Comparison of ENCODE assay signal across 8 cellular contexts in the genomic region with DNA sequence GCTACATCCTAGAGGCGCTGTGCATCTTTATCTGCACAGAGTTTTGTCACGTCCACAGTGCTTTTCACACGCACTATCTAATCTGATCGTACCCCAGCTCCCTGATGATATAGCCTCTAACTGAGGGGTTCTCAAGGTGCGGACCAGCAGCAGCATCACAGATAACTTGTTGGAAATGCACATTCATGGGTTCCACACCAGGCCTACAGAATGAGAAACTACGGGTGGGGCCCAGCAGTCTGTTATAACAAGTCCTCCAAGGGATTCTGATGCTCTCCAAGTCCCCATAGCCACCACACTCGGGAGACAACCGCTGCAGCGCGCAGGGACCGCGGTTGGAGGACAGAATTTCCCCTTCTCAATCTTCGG. TPM values are rescaled to one million over a fixed set of nuclear protein-coding genes. Genes with fewer than 3 reads are reported as not detected.
DNase-seq lines count a peak whose midpoint lies in the region; ATAC-seq, FAIRE-seq and TF ChIP-seq lines count a peak whose summit lies in the region.

No MANE protein-coding gene starts in this region.

- no peak for DNase-seq in CD4-positive, alpha-beta T cell
- DNase-seq in PC-3 (peak; percentile 26), H1 (ENCODE audit: low read depth in 1 of 2, low spot score in 2 of 2) (no peak), neural progenitor cell (ENCODE audit: low spot score) (no peak), D341Med (ENCODE audit: low spot score) (no peak), hippocampal formation (lab: John Stamatoyannopoulos, UW) (no peak)
- DNase-seq in activated CD4-positive, CD25-positive, alpha-beta regulatory T cell treated with anti-CD3 and anti-CD28 coated beads, Interleukin-2, amount 50 U/mL, for 72 hours, result no peak

- peak overlapping the region; percentile 75 for H4K91ac ChIP-seq in H1 (replicated peaks; ENCODE audit: insufficient read length, low read length)

- peaks cover 43% of the 10 kb centered on the region for H3K36me3 Mint-ChIP-seq in CD4-positive, alpha-beta T cell (ENCODE audit: low read depth)
- peaks cover 7% of the 10 kb centered on the region for H3K36me3 Mint-ChIP-seq in neural progenitor cell

- no peak for TF ChIP-seq RAD21 in H1 (IDR thresholded peaks at IDR 0.05 in 1 of 2, conservative IDR thresholded peaks at IDR 0.05 in 1 of 2; ENCODE audit: low read depth in 2 of 2, low read length in 2 of 2)

- H3K36me3 ChIP-seq in PC-3 (ENCODE audit: low read depth, low read length) (peaks cover 36% of the 10 kb centered on the region), H1 (ENCODE audit: control insufficient read depth in 2 of 4, insufficient read depth in 4 of 4, low read length in 3 of 4) (peaks cover 18 to 27% (median 23%) of the 10 kb centered on the region in 4 experiments), neural progenitor cell (peaks cover 25% of the 10 kb centered on the region)

- H3K18ac ChIP-seq in H1 (ENCODE audit: extremely low read depth, low read length), result no peak overlapping the region

- no peaks in the 10 kb centered on the region for H3K9me3 Mint-ChIP-seq in CD4-positive, alpha-beta T cell
- no peaks in the 10 kb centered on the region for H3K9me3 Mint-ChIP-seq in neural progenitor cell

- TF ChIP-seq EP300 in H1 (IDR thresholded peaks at IDR 0.05; ENCODE audit: borderline replicate concordance in 1 of 2, low read depth in 2 of 2, low read length in 2 of 2), result no peak

- peak overlapping the region; percentile 97 for H3K27ac ChIP-seq in CD4-positive, alpha-beta T cell (ENCODE audit: low read depth, low read length)
- H3K27ac ChIP-seq in PC-3 (ENCODE audit: low read length) (peak overlapping the region; percentile 97), H1 (ENCODE audit: low read depth, low read length) (no peak overlapping the region; the same call in 1 of the 2 replicates), neural progenitor cell (peak overlapping the region; percentile 9)

- no peak overlapping the region for H2BK5ac ChIP-seq in H1 (ENCODE audit: low read depth, low read length)

- intact Hi-C loops in CD4-positive, alpha-beta T cell (cut with DNase I, micrococcal nuclease), result loop anchor here (1.0 to 5.0 kb wide), 13 partner anchors 54 to 1221 kb away; a partner anchor contains a TSS
- intact Hi-C loops in PC-3 (cut with micrococcal nuclease), result loop anchor here (1.0 to 2.0 kb wide), 5 partner anchors 23 to 98 kb away; no protein-coding TSS in a partner anchor

- H2BK12ac ChIP-seq in H1 (ENCODE audit: low read depth, low read length), result no peak overlapping the region

- no peaks in the 10 kb centered on the region for H3K27me3 Mint-ChIP-seq in CD4-positive, alpha-beta T cell
- H3K27me3 Mint-ChIP-seq in neural progenitor cell (ENCODE audit: insufficient read depth, low read depth), result peaks cover 5% of the 10 kb centered on the region

- no peak for TF ChIP-seq CTCF in CD4-positive, alpha-beta T cell (IDR thresholded peaks at IDR 0.05)
- TF ChIP-seq CTCF in PC-3 (conservative IDR thresholded peaks at IDR 0.05; ENCODE audit: low read depth, low read length), result no peak
- no peak for TF ChIP-seq CTCF in H1 (IDR thresholded peaks at IDR 0.05; ENCODE audit: control extremely low read depth in 1 of 3, insufficient read depth in 1 of 3, low read depth in 1 of 3, low read length in 3 of 3)
- TF ChIP-seq CTCF in neural progenitor cell (IDR thresholded peaks at IDR 0.05), result no peak

- no peaks in the 10 kb centered on the region for H3K27me3 ChIP-seq in CD4-positive, alpha-beta T cell (ENCODE audit: control insufficient read depth, insufficient read depth, low read length)
- H3K27me3 ChIP-seq in PC-3 (ENCODE audit: low read length) (no peaks in the 10 kb centered on the region), H1 (replicated peaks in 1 of 4; ENCODE audit: control insufficient read depth in 3 of 4, extremely low read depth in 1 of 4, insufficient read depth in 3 of 4, low read length in 3 of 4) (no peaks in the 10 kb centered on the region), neural progenitor cell (no peaks in the 10 kb centered on the region)

- H4K20me1 ChIP-seq in PC-3 (ENCODE audit: low read length) (peaks cover 36% of the 10 kb centered on the region), H1 (replicated peaks in 1 of 2; ENCODE audit: control insufficient read depth in 1 of 2, insufficient read depth in 2 of 2, low read length in 2 of 2) (peaks cover 8 to 18% of the 10 kb centered on the region in 2 experiments), neural progenitor cell (ENCODE audit: low read depth) (peaks cover 42% of the 10 kb centered on the region)

- TF ChIP-seq POLR2A in H1 (IDR thresholded peaks at IDR 0.05; ENCODE audit: control extremely low read depth in 1 of 2, low read depth in 2 of 2, low read length in 2 of 2), result no peak

- peaks cover 41% of the 10 kb centered on the region for H3K4me1 ChIP-seq in PC-3 (ENCODE audit: insufficient read depth, low read length)
- peaks cover 2 to 9% (median 5%) of the 10 kb centered on the region in 4 experiments; a peak in 6 of 7 replicates for H3K4me1 ChIP-seq in H1 (replicated peaks in 1 of 4; ENCODE audit: control insufficient read depth in 3 of 4, insufficient read depth in 4 of 4, low read length in 3 of 4)
- H3K4me1 ChIP-seq in neural progenitor cell, result peaks cover 17% of the 10 kb centered on the region

- H3K4me1 Mint-ChIP-seq in CD4-positive, alpha-beta T cell (ENCODE audit: low read depth), result peaks cover 55% of the 10 kb centered on the region
- peaks cover 30% of the 10 kb centered on the region for H3K4me1 Mint-ChIP-seq in neural progenitor cell

- no peak for FAIRE-seq in H1 (lab: Jason Lieb, UNC)

- CTCF ChIA-PET in CD4-positive, alpha-beta T cell (lab: Charles Lee), result interaction anchor here (0.8 to 1.6 kb wide), 2 partner anchors 98 to 422 kb away, joined by 3 to 7 read pairs; no protein-coding TSS in a partner anchor
- CTCF ChIA-PET in PC-3 (lab: Charles Lee), result interaction anchor here (0.6 kb wide), 1 partner anchor 24 kb away, joined by 3 read pairs; no protein-coding TSS in a partner anchor
- CTCF ChIA-PET in H1 (lab: Charles Lee; ENCODE audit: partially characterized antibody), result interaction anchor here (0.7 to 1.5 kb wide), 4 partner anchors 14 to 113 kb away, joined by 3 to 4 read pairs (median 3); no protein-coding TSS in a partner anchor

- peak overlapping the region; percentile 34 for H3K56ac ChIP-seq in H1 (replicated peaks; ENCODE audit: insufficient read length, low read depth, low read length)

- H2BK120ac ChIP-seq in H1 (replicated peaks; ENCODE audit: low read depth, low read length), result no peak overlapping the region

- no peaks in the 10 kb centered on the region for H3K9me3 ChIP-seq in CD4-positive, alpha-beta T cell (ENCODE audit: control insufficient read depth, low read length)
- H3K9me3 ChIP-seq in PC-3 (ENCODE audit: low read length) (no peaks in the 10 kb centered on the region), H1 (ENCODE audit: insufficient read depth in 2 of 2, low read depth in 1 of 2, low read length in 1 of 2) (no peaks in the 10 kb centered on the region), neural progenitor cell (ENCODE audit: low read depth) (no peaks in the 10 kb centered on the region)

- no peaks in the 10 kb centered on the region for H3K9me2 ChIP-seq in PC-3 (replicated peaks; ENCODE audit: low read length)

- peak overlapping the region; percentile 4; the same call in 1 of the 2 replicates for H4K8ac ChIP-seq in H1 (ENCODE audit: extremely low read depth, insufficient read depth, low read length)

- H4K5ac ChIP-seq in H1 (ENCODE audit: insufficient read length, low read depth, low read length), result peak overlapping the region; percentile 24

- H2AK5ac ChIP-seq in H1 (ENCODE audit: low read depth, low read length), result no peak overlapping the region

- peak; percentile 10 for ATAC-seq in CD4-positive, alpha-beta T cell (ENCODE audit: poor library complexity)
- ATAC-seq in PC-3 (no peak), HG02870 (IDR thresholded peaks at IDR 0.05; ENCODE audit: unreplicated experiment) (no peak)

- H2BK20ac ChIP-seq in H1 (ENCODE audit: low read length), result no peak overlapping the region

- peak overlapping the region; percentile 98 for H3K4me3 Mint-ChIP-seq in CD4-positive, alpha-beta T cell
- H3K4me3 Mint-ChIP-seq in neural progenitor cell, result peak overlapping the region; percentile 94

- no peak overlapping the region for H3K14ac ChIP-seq in H1 (ENCODE audit: insufficient read length)

- WGBS in H1 (ENCODE audit: extremely low coverage in 1 of 2, insufficient coverage in 1 of 2, insufficient read length in 1 of 2, insufficient replicate concordance in 2 of 2, low coverage in 1 of 2, low lambda C conversion rate in 2 of 2, missing lambda C conversion rate in 1 of 2), 2 experiments, result 20% methylated on average over 13 of the region's 13 CpGs; no CpG with 5 or more reads in 1 of the 2 experiments

- H2AFZ ChIP-seq in PC-3 (ENCODE audit: low read length) (peak overlapping the region; percentile 52; the same call in 1 of the 2 replicates), H1 (ENCODE audit: low read length) (peak overlapping the region; percentile 95), neural progenitor cell (replicated peaks) (peak overlapping the region; percentile 62)

- POLR2A ChIA-PET in CD4-positive, alpha-beta T cell (lab: Charles Lee), result interaction anchor here (0.7 to 2.3 kb wide), 12 partner anchors 10 to 640 kb away, joined by 3 to 56 read pairs (median 4); a partner anchor contains a TSS
- POLR2A ChIA-PET in PC-3 (lab: Charles Lee; ENCODE audit: unreplicated experiment) (no interaction called here), H1 (lab: Charles Lee; ENCODE audit: partially characterized antibody) (interaction anchor here (0.9 to 1.6 kb wide), 10 partner anchors 8 to 98 kb away, joined by 3 to 9 read pairs (median 4); a partner anchor contains a TSS)

- no peaks in the 10 kb centered on the region for H3K79me1 ChIP-seq in H1 (ENCODE audit: low read depth, low read length)

- H3K23me2 ChIP-seq in H1 (ENCODE audit: low read depth, low read length), result peaks cover 9% of the 10 kb centered on the region

- no peak overlapping the region for H3K4ac ChIP-seq in H1 (replicated peaks; ENCODE audit: insufficient read length, low read depth, low read length)

- H3F3A ChIP-seq in PC-3 (ENCODE audit: low read length, unreplicated experiment) (no peaks in the 10 kb centered on the region), neural progenitor cell (ENCODE audit: low read depth) (no peaks in the 10 kb centered on the region)

- H3K23ac ChIP-seq in H1 (ENCODE audit: insufficient read length), result no peak overlapping the region

- peak overlapping the region; percentile 84 for H3K4me3 ChIP-seq in PC-3 (ENCODE audit: low read length)
- H3K4me3 ChIP-seq in H1 (ENCODE audit: extremely low read depth in 1 of 4, insufficient read depth in 2 of 4, low read depth in 3 of 4, low read length in 4 of 4), result peak overlapping the region; percentile 23 to 99 (median 91)
- H3K4me3 ChIP-seq in neural progenitor cell, result peak overlapping the region; percentile 96

- peak overlapping the region; percentile 93 for H3K27ac Mint-ChIP-seq in CD4-positive, alpha-beta T cell
- H3K27ac Mint-ChIP-seq in neural progenitor cell, result peak overlapping the region; percentile 81

- BruUV-seq in PC-3 (replicated peaks; lab: Mats Ljungman, UMichigan), result TSS peak; percentile 97

- H3K4me2 ChIP-seq in PC-3 (ENCODE audit: low read length) (peak overlapping the region; percentile 97), H1 (ENCODE audit: insufficient read depth in 1 of 2, low read depth in 2 of 2, low read length in 2 of 2) (peak overlapping the region; percentile 53 to 67), neural progenitor cell (peak overlapping the region; percentile 85)

- H3K79me2 ChIP-seq in PC-3 (ENCODE audit: low read length), result peaks cover 48% of the 10 kb centered on the region
- H3K79me2 ChIP-seq in H1 (ENCODE audit: control insufficient read depth in 1 of 2, insufficient read depth in 2 of 2, low read length in 2 of 2), result peaks cover 17 to 42% of the 10 kb centered on the region in 2 experiments
- H3K79me2 ChIP-seq in neural progenitor cell (ENCODE audit: low read depth), result peaks cover 43% of the 10 kb centered on the region

- no peak overlapping the region; the same call in 1 of the 2 replicates for H2BK15ac ChIP-seq in H1 (ENCODE audit: low read length)

- H3K9ac ChIP-seq in PC-3 (ENCODE audit: low read length), result peak overlapping the region; percentile 98
- peak overlapping the region in 2 of 4 experiments; percentile 40 to 45; a peak in 4 of 7 replicates for H3K9ac ChIP-seq in H1 (replicated peaks in 1 of 4; ENCODE audit: extremely low read depth in 1 of 4, low read depth in 3 of 4, low read length in 3 of 4)
- H3K9ac ChIP-seq in neural progenitor cell, result peak overlapping the region; percentile 23

RNA-seq across cellular contexts. Expression of a gene that starts 0.8 kb away (rescaled TPM):
- total RNA-seq in CD4-positive, alpha-beta T cell, result 100 to 1,000 TPM; 190 to 192 TPM
- total RNA-seq in PC-3 (2014; rRNA removed), result 389 and 626 TPM in 2 replicates
- total RNA-seq in H1 (2021; fragmentation: NEBNext Ultra II Directional; extraction: Animal tissue kit (Norgen Biotek cat#: 25700)), result 335 and 340 TPM in 2 replicates
- polyA plus RNA-seq in H1 (2011; rRNA removed), result 78.9 and 152 TPM in 2 replicates
- 82.8 TPM for polyA plus RNA-seq in H1 (2011; cell fraction: cytosol; rRNA removed)
- 73.9 TPM for polyA plus RNA-seq in H1 (2011; cell fraction: nucleus; rRNA removed)
- 201 to 337 TPM (median 252 TPM) in 4 replicates for polyA plus RNA-seq in H1 (2012, experiment 1 of 2)
- polyA plus RNA-seq in H1 (2012, experiment 2 of 2), result 8.4 TPM
- 136 TPM for polyA plus RNA-seq in H1 (2013, experiment 1 of 2)
- polyA plus RNA-seq in H1 (2013, experiment 2 of 2), result 141 TPM
- 257 and 434 TPM in 2 replicates for polyA minus RNA-seq in H1 (2011; rRNA and poly(A)+ RNA removed)
- polyA minus RNA-seq in H1 (2011; cell fraction: cytosol; rRNA and poly(A)+ RNA removed), result 197 TPM
- 146 TPM for polyA minus RNA-seq in H1 (2011; cell fraction: nucleus; rRNA and poly(A)+ RNA removed)
- 374 and 421 TPM in 2 replicates for total RNA-seq in neural progenitor cell (ENCODE audit: low replicate concordance)

RNA-seq across cellular contexts. Expression of a gene that starts 53.5 kb away (rescaled TPM):
- 1,000 to 10,000 TPM; 1,228 to 1,235 TPM for total RNA-seq in CD4-positive, alpha-beta T cell
- total RNA-seq in PC-3 (2014; rRNA removed) (46.9 and 51.1 TPM in 2 replicates), neural progenitor cell (ENCODE audit: low replicate concordance) (126 and 253 TPM in 2 replicates)
- total RNA-seq in H1 (2021; fragmentation: NEBNext Ultra II Directional; extraction: Animal tissue kit (Norgen Biotek cat#: 25700)), result 33.9 and 35.2 TPM in 2 replicates
- polyA plus RNA-seq in H1 (2011; rRNA removed), result 9.7 and 22.3 TPM in 2 replicates
- 19.6 TPM for polyA plus RNA-seq in H1 (2011; cell fraction: cytosol; rRNA removed)
- 9.2 TPM for polyA plus RNA-seq in H1 (2011; cell fraction: nucleus; rRNA removed)
- 15.8 to 34.8 TPM (median 17.2 TPM) in 4 replicates for polyA plus RNA-seq in H1 (2012, experiment 1 of 2)
- polyA plus RNA-seq in H1 (2012, experiment 2 of 2), result 4.8 TPM
- 44.8 TPM for polyA plus RNA-seq in H1 (2013, experiment 1 of 2)
- 37.5 TPM for polyA plus RNA-seq in H1 (2013, experiment 2 of 2)
- polyA minus RNA-seq in H1 (2011; rRNA and poly(A)+ RNA removed), result 9.1 and 11.8 TPM in 2 replicates
- 8.3 TPM for polyA minus RNA-seq in H1 (2011; cell fraction: cytosol; rRNA and poly(A)+ RNA removed)
- polyA minus RNA-seq in H1 (2011; cell fraction: nucleus; rRNA and poly(A)+ RNA removed), result 31.8 TPM
